Comparison of ENCODE assay signal across 7 cellular contexts in the genomic region with DNA sequence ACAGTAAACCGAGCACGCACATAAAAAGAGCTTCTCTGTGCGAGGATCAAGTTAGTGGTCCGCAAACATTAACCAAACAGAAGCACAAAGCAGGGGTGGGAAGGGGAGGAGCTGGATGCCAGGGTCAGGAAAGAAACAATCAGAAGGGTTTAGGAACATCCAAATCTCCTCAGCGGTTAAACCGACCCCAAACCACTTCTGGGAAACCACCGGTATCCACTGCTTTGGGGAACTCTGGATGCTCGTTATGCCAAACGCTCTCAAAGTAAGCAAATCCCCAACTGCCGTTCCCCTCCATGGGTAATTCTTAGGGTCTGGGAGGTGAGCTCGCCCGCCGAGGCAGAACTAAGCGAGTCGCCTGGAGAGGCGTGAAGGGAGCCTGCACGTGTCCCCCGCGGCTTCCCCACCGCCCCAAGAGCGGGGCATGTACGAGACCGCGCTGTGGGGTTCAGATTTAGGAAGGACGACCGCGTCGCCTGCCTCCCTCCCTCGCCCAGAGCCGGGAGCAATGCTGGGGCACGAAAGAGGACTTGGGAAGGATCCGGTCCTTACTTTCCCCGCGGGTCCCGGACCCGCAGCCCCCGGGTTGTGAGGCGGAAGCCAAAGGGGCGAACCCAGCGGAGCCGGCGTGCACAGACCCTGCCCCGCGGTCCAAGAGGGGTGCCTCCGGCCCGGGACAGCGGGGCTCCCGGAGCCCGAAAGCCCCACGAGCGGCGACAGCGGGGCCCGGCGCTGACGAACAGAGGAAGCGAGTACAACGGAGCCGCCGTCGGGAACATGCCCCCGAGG. TPM values are rescaled to one million over a fixed set of nuclear protein-coding genes. Genes with fewer than 3 reads are reported as not detected.
DNase-seq lines count a peak whose midpoint lies in the region; ATAC-seq and TF ChIP-seq lines count a peak whose summit lies in the region.

No MANE protein-coding gene starts in this region.

- intact Hi-C loops in left ventricle myocardium inferior (cut with micrococcal nuclease) = no loop called here

- ATAC-seq in HG02852 (IDR thresholded peaks at IDR 0.05; ENCODE audit: unreplicated experiment) = peak; percentile 11

- no peaks in the 10 kb centered on the region for H3K27me3 ChIP-seq in left ventricle myocardium inferior (ENCODE audit: low read depth)

- no peaks in the 10 kb centered on the region for H3K9me3 ChIP-seq in left ventricle myocardium inferior (replicated peaks)

- H3K4me1 ChIP-seq in left ventricle myocardium inferior = peaks cover 53% of the 10 kb centered on the region

- H3K36me3 ChIP-seq in left ventricle myocardium inferior = no peaks in the 10 kb centered on the region

- peak overlapping the region; percentile 80 for H3K4me3 ChIP-seq in left ventricle myocardium inferior

- in situ Hi-C loops in GM13976 (cut with MboI; ENCODE audit: low sequenced_read_pairs, unreplicated experiment) = no loop called here

- H3K27ac ChIP-seq in left ventricle myocardium inferior (replicated peaks) = peak overlapping the region; percentile 97

- peak; percentile 57 for DNase-seq in GM13976 (ENCODE audit: low spot score)
- DNase-seq in OCI-M1 (lab: John Stamatoyannopoulos, UW) = peak; percentile 67
- DNase-seq in activated naive CD4-positive, alpha-beta T cell treated with anti-CD3 and anti-CD28 coated beads, Interleukin-2, amount 50 U/mL, for 16 hours = peak; percentile 35
- peak; percentile 29 for DNase-seq in left ventricle myocardium inferior
- peak; percentile 37 for DNase-seq in renal cortical epithelial cell (ENCODE audit: low read depth)
- no peak for DNase-seq in superior temporal gyrus (ENCODE audit: extremely low spot score)

- TF ChIP-seq CTCF in GM13976 (IDR thresholded peaks at IDR 0.05; ENCODE audit: borderline replicate concordance, control extremely low read depth, extremely low read depth, insufficient read depth, missing control alignments) (no peak), left ventricle myocardium inferior (IDR thresholded peaks at IDR 0.05; ENCODE audit: borderline replicate concordance) (no peak)

RNA-seq across cellular contexts. Expression of a gene that starts 0.7 kb away (rescaled TPM):
- total RNA-seq in left ventricle myocardium inferior (27.1 TPM), renal cortical epithelial cell (21.7 and 49.5 TPM in 2 replicates)

RNA-seq across cellular contexts. Expression of a gene that starts 20.0 kb away (rescaled TPM):
- total RNA-seq in left ventricle myocardium inferior (28.5 TPM), renal cortical epithelial cell (37.2 and 38.6 TPM in 2 replicates)
